ENCODE assay signal across 8 cellular contexts in the genomic region with DNA sequence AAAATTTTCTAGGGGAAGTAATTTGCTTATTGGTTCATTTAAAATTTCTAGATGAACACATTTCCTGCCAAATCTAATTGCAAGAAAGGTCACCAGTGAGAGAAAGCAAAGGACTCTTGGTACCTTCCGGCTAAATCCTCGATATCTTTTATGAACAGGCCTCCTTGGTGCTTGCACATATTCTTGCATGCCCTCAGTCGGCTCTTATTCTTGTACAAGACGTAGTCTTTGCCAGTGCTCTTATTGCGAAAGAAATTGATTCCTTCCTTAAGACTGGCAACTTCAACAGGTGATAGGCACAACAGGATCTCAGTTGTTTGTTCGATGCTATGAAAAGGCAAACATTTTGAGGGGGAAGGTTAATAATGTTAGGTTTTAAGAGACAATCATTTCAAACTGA.
DNase-seq lines count a peak whose midpoint lies in the region; ATAC-seq, FAIRE-seq and TF ChIP-seq lines count a peak whose summit lies in the region.

No MANE protein-coding gene starts in this region.

- H3K9me1 ChIP-seq in keratinocyte (ENCODE audit: control insufficient read depth, extremely low read depth, insufficient read depth, low read length) = no peaks in the 10 kb centered on the region

- ATAC-seq in activated naive CD4-positive, alpha-beta T cell treated with anti-CD3 and anti-CD28 coated beads, Interleukin-2, amount 50 U/mL, for 72 hours = peak in 1 of 2 donors; percentile 9
- ATAC-seq in HG02981 (IDR thresholded peaks at IDR 0.05; ENCODE audit: unreplicated experiment) (no peak), HG02973 (IDR thresholded peaks at IDR 0.05; ENCODE audit: unreplicated experiment) (no peak)

- FAIRE-seq in keratinocyte (lab: Jason Lieb, UNC) = no peak

- 46 to 54% methylated on average over 6 of the region's 6 CpGs for WGBS in tibial nerve, 2 donors

- H3K79me2 ChIP-seq in keratinocyte (ENCODE audit: control insufficient read depth, insufficient read depth, low read length) = no peaks in the 10 kb centered on the region

- no peaks in the 10 kb centered on the region for H3K36me3 ChIP-seq in keratinocyte (ENCODE audit: control insufficient read depth in 2 of 2, extremely low read depth in 1 of 2, insufficient read depth in 2 of 2, low read length in 2 of 2)
- H3K36me3 ChIP-seq in tibial nerve = no peaks in the 10 kb centered on the region

- peaks cover 40 to 63% of the 10 kb centered on the region in 2 donors for H3K36me3 Mint-ChIP-seq in activated naive CD4-positive, alpha-beta T cell treated with anti-CD3 and anti-CD28 coated beads, Interleukin-2, amount 50 U/mL, for 72 hours

- H3K9ac ChIP-seq in keratinocyte (ENCODE audit: control insufficient read depth, extremely low read depth, insufficient read depth, low read length) = no peak overlapping the region

- H3K27ac Mint-ChIP-seq in activated naive CD4-positive, alpha-beta T cell treated with anti-CD3 and anti-CD28 coated beads, Interleukin-2, amount 50 U/mL, for 72 hours = peak overlapping the region; percentile 99

- dilution Hi-C loops in keratinocyte (cut with MboI; ENCODE audit: extremely low pct_ligation_motif_present, low sequenced_read_pairs) = no loop called here

- H3K4me3 ChIP-seq in keratinocyte (ENCODE audit: control insufficient read depth in 2 of 3, extremely low read depth in 1 of 3, insufficient read depth in 2 of 3, low read depth in 1 of 3, low read length in 3 of 3) (peak overlapping the region in 1 of 3 experiments; percentile 66), tibial nerve (peak overlapping the region; percentile 29 to 59 (median 56))

- TF ChIP-seq CTCF in keratinocyte (optimal IDR thresholded peaks at IDR 0.05 in 1 of 3, IDR thresholded peaks at IDR 0.05 in 1 of 3, conservative IDR thresholded peaks at IDR 0.05 in 1 of 3; ENCODE audit: extremely low read depth in 1 of 3, insufficient read depth in 2 of 3, low read length in 3 of 3) (no peak), tibial nerve (IDR thresholded peaks at IDR 0.05) (no peak)

- no peak for TF ChIP-seq EP300 in tibial nerve (IDR thresholded peaks at IDR 0.05)

- H3K27me3 ChIP-seq in keratinocyte (ENCODE audit: control insufficient read depth, extremely low read depth, insufficient read depth, low read length) (no peaks in the 10 kb centered on the region), tibial nerve (no peaks in the 10 kb centered on the region)

- peak overlapping the region; percentile 96 for H3K4me2 ChIP-seq in keratinocyte (ENCODE audit: control insufficient read depth, extremely low read depth, insufficient read depth, low read depth, low read length)

- H3K27ac ChIP-seq in keratinocyte (ENCODE audit: control insufficient read depth, insufficient read depth, low read length) (no peak overlapping the region), tibial nerve (peak overlapping the region; percentile 71 to 93 (median 86))

- no peaks in the 10 kb centered on the region for H4K20me1 ChIP-seq in keratinocyte (ENCODE audit: control insufficient read depth, extremely low read depth, insufficient read depth, low read length)

- H3K9me3 Mint-ChIP-seq in activated naive CD4-positive, alpha-beta T cell treated with anti-CD3 and anti-CD28 coated beads, Interleukin-2, amount 50 U/mL, for 72 hours = peaks cover 0 to 9% of the 10 kb centered on the region in 2 donors

- DNase-seq in activated T-cell treated with anti-CD3 and anti-CD28 coated beads for 24 hours (ENCODE audit: low read depth) (peak; percentile 8), activated T-cell treated with anti-CD3 and anti-CD28 coated beads for 4 hours (no peak), keratinocyte (ENCODE audit: low read depth, low spot score) (no peak), tibial nerve (ENCODE audit: low spot score in 2 of 2) (no peak), cerebellar cortex (ENCODE audit: low spot score) (no peak)
- DNase-seq in activated naive CD4-positive, alpha-beta T cell treated with anti-CD3 and anti-CD28 coated beads, Interleukin-2, amount 50 U/mL, for 72 hours (ENCODE audit: low spot score in 2 of 2) = no peak

- H3K9me3 ChIP-seq in keratinocyte (ENCODE audit: control insufficient read depth, low read depth, low read length) (no peaks in the 10 kb centered on the region), tibial nerve (no peaks in the 10 kb centered on the region)

- H3K4me1 ChIP-seq in keratinocyte (ENCODE audit: control insufficient read depth, extremely low read depth, insufficient read depth, low read length) (peaks cover 8% of the 10 kb centered on the region), tibial nerve (peaks cover 0 to 44% (median 12%) of the 10 kb centered on the region in 4 donors)

- TF ChIP-seq POLR2A in tibial nerve (IDR thresholded peaks at IDR 0.05) = no peak

- H2AFZ ChIP-seq in keratinocyte (ENCODE audit: control insufficient read depth, low read length) = peak overlapping the region; percentile 98
